9 cellular contexts compared by ENCODE assay signal in genomic region chr16:3285131-3285530, GRCh38.
A peak's percentile ranks its signal among the peaks of the same experiment; 100 is the strongest.
DNase-seq lines count a peak whose midpoint lies in the region; ATAC-seq and TF ChIP-seq lines count a peak whose summit lies in the region.
"Had no signal": no experiment of that assay in that cellular context is flagged by ENCODE, and none has a peak within 500 bp of the region (broad histone marks: within the 10 kb centered on the region; RNA-seq: fewer than 3 reads in every experiment).

No MANE protein-coding gene starts in this region.

- H3K27ac ChIP-seq in HL-60 (replicated peaks) (no peak overlapping the region), brain microvascular endothelial cell (no peak overlapping the region), muscle layer of colon (ENCODE audit: low read depth, low read length) (no peak overlapping the region)

- POLR2A ChIA-PET in AG04449 (lab: Yijun Ruan, JAX): no interaction called here

- TF ChIP-seq CTCF in AG04449 (IDR thresholded peaks at IDR 0.05; ENCODE audit: insufficient read depth, low read length, missing control alignments) (no peak), HL-60 (IDR thresholded peaks at IDR 0.05; ENCODE audit: insufficient read depth, low read length) (no peak), brain microvascular endothelial cell (IDR thresholded peaks at IDR 0.05; ENCODE audit: low read depth, low read length, missing control alignments) (no peak)

- no peak overlapping the region for H3K9ac ChIP-seq in muscle layer of colon (ENCODE audit: low read length)

- peaks cover 28% of the 10 kb centered on the region for H3K4me1 ChIP-seq in muscle layer of colon (ENCODE audit: insufficient read depth, low read length)

- no peak for ATAC-seq in HG02759 (IDR thresholded peaks at IDR 0.05; ENCODE audit: unreplicated experiment)

- H3K27me3 ChIP-seq in HL-60 (ENCODE audit: insufficient read depth, poor library complexity, severe bottlenecking) (no peaks in the 10 kb centered on the region), brain microvascular endothelial cell (replicated peaks) (no peaks in the 10 kb centered on the region), muscle layer of colon (ENCODE audit: control insufficient read depth in 1 of 2, insufficient read depth in 2 of 2, low read length in 2 of 2) (no peaks in the 10 kb centered on the region)

- H3K36me3 ChIP-seq in brain microvascular endothelial cell (replicated peaks) (peaks cover 25% of the 10 kb centered on the region), muscle layer of colon (ENCODE audit: insufficient read depth, low read length) (peaks cover 52% of the 10 kb centered on the region)

- CTCF ChIA-PET in AG04449 (lab: Yijun Ruan, JAX): interaction anchor here (1.5 kb wide), 1 partner anchor 19 kb away, joined by 3 read pairs; no protein-coding TSS in a partner anchor

- no peak for DNase-seq in AG04449 (ENCODE audit: low read depth, low spot score)
- no peak for DNase-seq in HL-60 (ENCODE audit: low read depth in 1 of 2, low spot score in 1 of 2)
- DNase-seq in brain microvascular endothelial cell: no peak
- DNase-seq in NCI-H524 (lab: John Stamatoyannopoulos, UW): no peak
- DNase-seq in RPMI8226: no peak
- no peak for DNase-seq in GDM1 (lab: John Stamatoyannopoulos, UW)
- DNase-seq: caudate nucleus had no signal

- H3K4me3 ChIP-seq in AG04449 (ENCODE audit: low read depth, low read length) (peak overlapping the region; percentile 92), HL-60 (replicated peaks; ENCODE audit: insufficient read depth, low read length) (peak overlapping the region; percentile 98), brain microvascular endothelial cell (ENCODE audit: low read depth, low read length) (peak overlapping the region; percentile 89), muscle layer of colon (ENCODE audit: low read depth in 1 of 2, low read length in 2 of 2) (peak overlapping the region; percentile 84 to 93)

- in situ Hi-C loops in brain microvascular endothelial cell (cut with HindIII; ENCODE audit: low pct_ligation_motif_present, low sequenced_read_pairs): no loop called here

- peaks cover 25% of the 10 kb centered on the region for H3K9me3 ChIP-seq in muscle layer of colon (ENCODE audit: low read length)
